11 cellular contexts compared by ENCODE assay signal in the genomic region with DNA sequence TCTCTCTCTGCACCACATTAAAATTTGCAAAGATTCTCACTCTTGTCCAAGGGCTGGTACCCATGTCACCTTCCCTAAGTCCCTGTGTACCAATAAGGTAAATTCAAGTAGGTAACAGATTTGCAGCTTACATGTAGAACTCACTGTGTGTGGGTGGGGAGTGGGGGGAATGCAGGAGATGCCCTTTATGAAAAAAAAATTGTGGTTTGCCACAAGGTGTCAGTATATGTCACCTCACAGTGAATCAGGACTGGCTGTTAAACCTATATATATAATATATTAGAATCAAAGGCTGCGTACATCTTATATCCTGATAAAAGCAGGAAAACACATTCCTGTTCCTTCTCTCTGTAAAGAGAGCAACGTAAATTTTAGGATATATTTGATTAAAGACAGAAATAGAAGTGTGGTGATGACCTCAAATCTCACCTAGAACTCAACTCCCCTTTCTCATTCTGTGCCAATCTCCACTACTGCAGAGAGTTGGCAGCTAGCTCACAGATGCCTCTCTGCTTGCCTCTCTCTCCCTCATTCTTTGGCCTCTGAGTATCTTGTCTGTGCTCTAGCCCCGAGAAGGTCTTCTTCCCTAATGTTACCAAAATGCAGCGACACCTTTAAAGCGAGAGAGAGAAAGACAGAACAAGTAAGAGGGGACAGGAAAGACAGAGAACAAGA. TPM values are rescaled to one million over a fixed set of nuclear protein-coding genes. Genes with fewer than 3 reads are reported as not detected.
DNase-seq lines count a peak whose midpoint lies in the region; ATAC-seq, FAIRE-seq and TF ChIP-seq lines count a peak whose summit lies in the region.
"Had no signal": no experiment of that assay in that cellular context is flagged by ENCODE, and none has a peak within 500 bp of the region (broad histone marks: within the 10 kb centered on the region; RNA-seq: fewer than 3 reads in every experiment).

No MANE protein-coding gene starts in this region.

- no peaks in the 10 kb centered on the region for H3K9me2 ChIP-seq in OCI-LY1 (ENCODE audit: low read depth, low read length)

- H3K4me2 ChIP-seq in OCI-LY1 (ENCODE audit: low read length) = no peak overlapping the region

- H3K36me3 ChIP-seq in OCI-LY1 (ENCODE audit: insufficient read depth, low read length) (no peaks in the 10 kb centered on the region), endodermal cell (ENCODE audit: control insufficient read depth, insufficient read depth, low read length) (no peaks in the 10 kb centered on the region), small intestine (ENCODE audit: control insufficient read depth in 2 of 2, insufficient read depth in 2 of 2, low read length in 2 of 2) (no peaks in the 10 kb centered on the region)
- H3K36me3 ChIP-seq: heart left ventricle had no signal

- peak; percentile 36 to 54 for ATAC-seq in activated naive CD4-positive, alpha-beta T cell treated with anti-CD3 and anti-CD28 coated beads, Interleukin-2, amount 50 U/mL, for 72 hours
- ATAC-seq in HG03045 (IDR thresholded peaks at IDR 0.05; ENCODE audit: unreplicated experiment) = no peak
- ATAC-seq: heart left ventricle had no signal

- H3K9ac ChIP-seq in OCI-LY1 (ENCODE audit: low read length) (no peak overlapping the region), endodermal cell (ENCODE audit: extremely low read depth, low read length, poor library complexity, severe bottlenecking) (no peak overlapping the region)

- H3K9me3 Mint-ChIP-seq in activated naive CD4-positive, alpha-beta T cell treated with anti-CD3 and anti-CD28 coated beads, Interleukin-2, amount 50 U/mL, for 72 hours = peaks cover 3 to 8% of the 10 kb centered on the region in 2 donors
- H3K9me3 Mint-ChIP-seq in endodermal cell = no peaks in the 10 kb centered on the region

- TF ChIP-seq POLR2A in lower leg skin (IDR thresholded peaks at IDR 0.05) = no peak

- H2AFZ ChIP-seq in OCI-LY1 (ENCODE audit: low read length) = no peak overlapping the region

- peak; percentile 42; the same call in 1 of the 2 replicates for TF ChIP-seq CTCF in OCI-LY1 (IDR thresholded peaks at IDR 0.05; ENCODE audit: low read length)
- peak; percentile 69 for TF ChIP-seq CTCF in endodermal cell (conservative IDR thresholded peaks at IDR 0.05)
- TF ChIP-seq CTCF in lower leg skin (IDR thresholded peaks at IDR 0.05) = no peak

- H3K4me3 ChIP-seq in OCI-LY1 (ENCODE audit: low read depth, low read length, poor library complexity, severe bottlenecking) (no peak overlapping the region), endodermal cell (ENCODE audit: low read length) (no peak overlapping the region), small intestine (ENCODE audit: low read depth in 1 of 2, low read length in 2 of 2) (peak overlapping the region in 1 of 2 donors; percentile 70), lower leg skin (ENCODE audit: low read depth, poor library complexity, severe bottlenecking) (no peak overlapping the region)
- H3K4me3 ChIP-seq: heart left ventricle had no signal

- H3K4me1 Mint-ChIP-seq in endodermal cell = peaks cover 8% of the 10 kb centered on the region

- DNase-seq in activated naive CD4-positive, alpha-beta T cell treated with anti-CD3 and anti-CD28 coated beads, Interleukin-2, amount 50 U/mL, for 72 hours (ENCODE audit: low spot score in 2 of 2) = no peak
- no peak for DNase-seq in activated naive CD4-positive, alpha-beta T cell (lab: John Stamatoyannopoulos, UW)
- no peak for DNase-seq in endodermal cell
- DNase-seq in small intestine = peak; percentile 65
- no peak for DNase-seq in lower leg skin (ENCODE audit: low spot score in 2 of 2)
- DNase-seq in NK-92 treated with Interleukin-12 subunit alpha and Interleukin-12 subunit beta, amount 100 ng/mL, for 24 hours (lab: John Stamatoyannopoulos, UW) = no peak
- DNase-seq: activated CD4-positive, CD25-positive, alpha-beta regulatory T cell treated with anti-CD3 and anti-CD28 coated beads, Interleukin-2, amount 50 U/mL, for 72 hours; heart left ventricle; NCI-H2227 treated with DMSO at 0.1 percent for 48 hours had no signal

- no peaks in the 10 kb centered on the region for H3K27me3 ChIP-seq in OCI-LY1 (ENCODE audit: insufficient read depth, low read length)
- no peaks in the 10 kb centered on the region for H3K27me3 ChIP-seq in endodermal cell (ENCODE audit: control insufficient read depth, insufficient read depth, low read length, poor library complexity, severe bottlenecking)
- no peaks in the 10 kb centered on the region for H3K27me3 ChIP-seq in small intestine (ENCODE audit: control insufficient read depth in 2 of 2, insufficient read depth in 2 of 2, low read length in 2 of 2)
- H3K27me3 ChIP-seq: heart left ventricle had no signal

- H3K79me2 ChIP-seq in OCI-LY1 (ENCODE audit: insufficient read depth, low read length) = no peaks in the 10 kb centered on the region

- H3K27ac ChIP-seq in OCI-LY1 (ENCODE audit: low read depth, low read length, poor library complexity, severe bottlenecking) (no peak overlapping the region), endodermal cell (ENCODE audit: low read depth, low read length) (no peak overlapping the region), small intestine (ENCODE audit: low read depth in 1 of 2, low read length in 1 of 2) (peak overlapping the region; percentile 87 to 88)
- H3K27ac ChIP-seq: heart left ventricle had no signal

- H3K4me3 Mint-ChIP-seq in endodermal cell = no peak overlapping the region

- FAIRE-seq in small intestine (lab: Jason Lieb, UNC) = no peak

- no peaks in the 10 kb centered on the region for H3K4me1 ChIP-seq in OCI-LY1 (ENCODE audit: insufficient read depth, low read length, severe bottlenecking)
- H3K4me1 ChIP-seq in endodermal cell (ENCODE audit: control insufficient read depth, insufficient read depth, low read length) = no peaks in the 10 kb centered on the region
- H3K4me1 ChIP-seq in small intestine (ENCODE audit: control insufficient read depth in 2 of 2, insufficient read depth in 1 of 2, low read depth in 1 of 2, low read length in 1 of 2) = peaks cover 0 to 4% of the 10 kb centered on the region in 2 donors
- H3K4me1 ChIP-seq: heart left ventricle had no signal

- H3K36me3 Mint-ChIP-seq in activated naive CD4-positive, alpha-beta T cell treated with anti-CD3 and anti-CD28 coated beads, Interleukin-2, amount 50 U/mL, for 72 hours = peaks cover 2 to 3% of the 10 kb centered on the region in 2 donors
- no peaks in the 10 kb centered on the region for H3K36me3 Mint-ChIP-seq in endodermal cell (ENCODE audit: low read depth)

- H3K27ac Mint-ChIP-seq in activated naive CD4-positive, alpha-beta T cell treated with anti-CD3 and anti-CD28 coated beads, Interleukin-2, amount 50 U/mL, for 72 hours = no peak overlapping the region
- no peak overlapping the region for H3K27ac Mint-ChIP-seq in endodermal cell

- WGBS in endodermal cell (ENCODE audit: insufficient coverage in 1 of 2, insufficient read length in 1 of 2), 2 experiments = 91% methylated on average over 3 of the region's 5 CpGs; no CpG with 5 or more reads in 1 of the 2 experiments
- 21 to 51% (median 26%) methylated on average over 5 of the region's 5 CpGs for WGBS in small intestine, 3 donors
- 52 to 55% methylated on average over 5 of the region's 5 CpGs for WGBS in lower leg skin, 2 donors

- peaks cover 4% of the 10 kb centered on the region; the same call in 1 of the 2 replicates for H3K9me3 ChIP-seq in OCI-LY1 (ENCODE audit: low read length)
- no peaks in the 10 kb centered on the region for H3K9me3 ChIP-seq in endodermal cell (ENCODE audit: control insufficient read depth, low read length)
- H3K9me3 ChIP-seq in small intestine (ENCODE audit: control insufficient read depth, low read depth) = no peaks in the 10 kb centered on the region

- H4K20me1 ChIP-seq in OCI-LY1 (ENCODE audit: insufficient read depth, low read length) = no peaks in the 10 kb centered on the region

- no peaks in the 10 kb centered on the region for H3F3A ChIP-seq in OCI-LY1 (ENCODE audit: insufficient read depth, low read length)

- no peaks in the 10 kb centered on the region for H3K27me3 Mint-ChIP-seq in endodermal cell (ENCODE audit: insufficient read depth)

- intact Hi-C loops in lower leg skin (cut with DNase I; ENCODE audit: low total_unique reads) = no loop called here

RNA-seq across cellular contexts. Expression of gene XDH, which starts 0.5 kb away (rescaled TPM):
- total RNA-seq in activated naive CD4-positive, alpha-beta T cell treated with anti-CD3 and anti-CD28 coated beads, Interleukin-2, amount 50 U/mL, for 72 hours = not detected
- total RNA-seq in endodermal cell (1 to 10 TPM; 1.9 to 4.0 TPM), lower leg skin (1 to 10 TPM in 2 of 4 donors, under 1 TPM in 2; 0.11 to 1.7 (median 0.75) TPM)
- polyA plus RNA-seq in endodermal cell (2013, experiment 1 of 2) = 0.61 TPM
- polyA plus RNA-seq in endodermal cell (2013, experiment 2 of 2) = 0.41 TPM
- polyA plus RNA-seq in small intestine = 10 to 100 TPM; 29.8 to 39.6 (median 34.9) TPM

Comparison
In these comparisons a context has a peak if more than half of its experiments do, and no peak if none do; other contexts are left out.
1. H3K27ac ChIP-seq: peak in small intestine (2 of 2); none in OCI-LY1 (single experiment) and endodermal cell (single experiment).
2. CTCF ChIP-seq: peak in OCI-LY1 (single experiment) and endodermal cell (single experiment); none in lower leg skin (0 of 3).